Comparison of ENCODE assay signal across 8 cellular contexts in genomic region chr1:26597629-26598039, GRCh38.
A peak's percentile ranks its signal among the peaks of the same experiment; 100 is the strongest.
DNase-seq lines count a peak whose midpoint lies in the region; ATAC-seq lines count a peak whose summit lies in the region.

No MANE protein-coding gene starts in this region.

- ATAC-seq in HG03439 (IDR thresholded peaks at IDR 0.05; ENCODE audit: unreplicated experiment) (no peak), HG03139 (IDR thresholded peaks at IDR 0.05; ENCODE audit: unreplicated experiment) (no peak), HG02884 (IDR thresholded peaks at IDR 0.05; ENCODE audit: unreplicated experiment) (no peak)

- peak; percentile 7 for DNase-seq in DMS 273 treated with DMSO at 0.1 percent for 48 hours (lab: John Stamatoyannopoulos, UW)
- peak; percentile 48 for DNase-seq in HT1080 (ENCODE audit: low read depth)
- peak; percentile 80 for DNase-seq in OCI-M1 (lab: John Stamatoyannopoulos, UW)
- peak; percentile 50 to 63 for DNase-seq in dermis microvascular lymphatic vessel endothelial cell (ENCODE audit: low read depth in 2 of 2)
- peak; percentile 77 for DNase-seq in myocyte (ENCODE audit: low read depth)

Comparison
In these comparisons a context has a peak if more than half of its experiments do, and no peak if none do; other contexts are left out.
1. DNase-seq: peak in every context shown above with its lines; median percentile 80 in OCI-M1; 77 in myocyte; 56 in dermis microvascular lymphatic vessel endothelial cell; 48 in HT1080; 7 in DMS 273 treated with DMSO at 0.1 percent for 48 hours.